ENCODE assay signal across 8 cellular contexts in genomic region chr7:99379043-99379577, GRCh38. TPM values are rescaled to one million over a fixed set of nuclear protein-coding genes. Genes with fewer than 3 reads are reported as not detected.
DNase-seq lines count a peak whose midpoint lies in the region; ATAC-seq and FAIRE-seq lines count a peak whose summit lies in the region.

No MANE protein-coding gene starts in this region.

- peak overlapping the region; percentile 78 for H3K4me3 Mint-ChIP-seq in activated naive CD8-positive, alpha-beta T cell treated with anti-CD3 and anti-CD28 coated beads, Interleukin-2, amount 50 U/mL, for 24 hours

- peak; percentile 7 for ATAC-seq in activated naive CD8-positive, alpha-beta T cell treated with anti-CD3 and anti-CD28 coated beads, Interleukin-2, amount 50 U/mL, for 24 hours
- ATAC-seq in sciatic nerve (peak; percentile 93), GM21367 (IDR thresholded peaks at IDR 0.05; ENCODE audit: unreplicated experiment) (no peak), HG03521 (IDR thresholded peaks at IDR 0.05; ENCODE audit: unreplicated experiment) (no peak)

- H3K4me1 Mint-ChIP-seq in activated naive CD8-positive, alpha-beta T cell treated with anti-CD3 and anti-CD28 coated beads, Interleukin-2, amount 50 U/mL, for 24 hours: peaks cover 66% of the 10 kb centered on the region

- no peaks in the 10 kb centered on the region for H3K27me3 Mint-ChIP-seq in activated naive CD8-positive, alpha-beta T cell treated with anti-CD3 and anti-CD28 coated beads, Interleukin-2, amount 50 U/mL, for 24 hours

- peaks cover 37% of the 10 kb centered on the region for H3K36me3 Mint-ChIP-seq in activated naive CD8-positive, alpha-beta T cell treated with anti-CD3 and anti-CD28 coated beads, Interleukin-2, amount 50 U/mL, for 24 hours (ENCODE audit: low read depth)

- FAIRE-seq in GM18507 (lab: Jason Lieb, UNC): peak; percentile 87

- H3K9me3 Mint-ChIP-seq in activated naive CD8-positive, alpha-beta T cell treated with anti-CD3 and anti-CD28 coated beads, Interleukin-2, amount 50 U/mL, for 24 hours: no peaks in the 10 kb centered on the region

- no peak for DNase-seq in GM18507 (ENCODE audit: extremely low spot score, insufficient read length, low read depth)
- peak; percentile 84 for DNase-seq in OCI-M1 (lab: John Stamatoyannopoulos, UW)
- peak; percentile 54 for DNase-seq in activated naive CD8-positive, alpha-beta T cell treated with anti-CD3 and anti-CD28 coated beads, Interleukin-2, amount 50 U/mL, for 24 hours
- DNase-seq in cardiac septum (ENCODE audit: low spot score): peak; percentile 86
- DNase-seq in sciatic nerve (ENCODE audit: low spot score): peak; percentile 79
- DNase-seq in NCI-H345 treated with DMSO at 0.1 percent for 48 hours (lab: John Stamatoyannopoulos, UW; ENCODE audit: unreplicated experiment): no peak

- peak overlapping the region; percentile 94 for H3K27ac Mint-ChIP-seq in activated naive CD8-positive, alpha-beta T cell treated with anti-CD3 and anti-CD28 coated beads, Interleukin-2, amount 50 U/mL, for 24 hours

- intact Hi-C loops in cardiac septum (cut with DNase I) (no loop called here), sciatic nerve (cut with DNase I) (loop anchor here (5.0 kb wide), 1 partner anchor 1293 kb away; the partner anchor contains the start of gene GNB2)

RNA-seq across cellular contexts. Expression of gene ARPC1B, which starts 4.6 kb away (rescaled TPM):
- 40.4 TPM for total RNA-seq in cardiac septum
- total RNA-seq in sciatic nerve: 125 TPM

RNA-seq across cellular contexts. Expression of gene PDAP1, which starts 29.3 kb away (rescaled TPM):
- total RNA-seq in cardiac septum: 95.6 TPM
- total RNA-seq in sciatic nerve: 76.1 TPM

RNA-seq across cellular contexts. Expression of gene BUD31, which starts 29.7 kb away (rescaled TPM):
- total RNA-seq in cardiac septum (46.5 TPM), sciatic nerve (59.2 TPM)

RNA-seq across cellular contexts. Expression of gene ARPC1A, which starts 53.4 kb away (rescaled TPM):
- total RNA-seq in cardiac septum: 116 TPM
- 110 TPM for total RNA-seq in sciatic nerve

RNA-seq across cellular contexts. Expression of gene PTCD1, which starts 59.5 kb away (rescaled TPM):
- 3.4 TPM for total RNA-seq in cardiac septum
- total RNA-seq in sciatic nerve: 4.4 TPM

Comparison
In these comparisons a context has a peak if more than half of its experiments do, and no peak if none do; other contexts are left out.
1. DNase-seq: peak in OCI-M1 (single experiment), activated naive CD8-positive, alpha-beta T cell treated with anti-CD3 and anti-CD28 coated beads, Interleukin-2, amount 50 U/mL, for 24 hours (single experiment), cardiac septum (single experiment) and sciatic nerve (single experiment); none in GM18507 (single experiment) and NCI-H345 treated with DMSO at 0.1 percent for 48 hours (single experiment).
2. ATAC-seq: peak in activated naive CD8-positive, alpha-beta T cell treated with anti-CD3 and anti-CD28 coated beads, Interleukin-2, amount 50 U/mL, for 24 hours (single experiment) and sciatic nerve (single experiment); none in GM21367 (single experiment) and HG03521 (single experiment).